Comparison of ENCODE assay signal across 18 cellular contexts in genomic region chr14:64696355-64696844, GRCh38. TPM values are rescaled to one million over a fixed set of nuclear protein-coding genes. Genes with fewer than 3 reads are reported as not detected.
DNase-seq lines count a peak whose midpoint lies in the region; ATAC-seq and TF ChIP-seq lines count a peak whose summit lies in the region.
"Had no signal": no experiment of that assay in that cellular context is flagged by ENCODE, and none has a peak within 500 bp of the region (broad histone marks: within the 10 kb centered on the region; RNA-seq: fewer than 3 reads in every experiment).

No MANE protein-coding gene starts in this region.

- no peak overlapping the region for H3K9ac ChIP-seq in Loucy (ENCODE audit: low read depth, low read length, poor library complexity, severe bottlenecking)

- no peak overlapping the region for H2AFZ ChIP-seq in Loucy (ENCODE audit: low read length)

- POLR2A ChIA-PET in CD4-positive, alpha-beta memory T cell (lab: Charles Lee; ENCODE audit: partially characterized antibody) = interaction anchor here (0.5 to 21.0 kb wide), 11 partner anchors 8 to 218 kb away, joined by 3 to 469 read pairs (median 12); partner anchors contain the start of gene PLEKHG3
- POLR2A ChIA-PET in Caco-2 (lab: Charles Lee) = interaction anchor here (0.6 to 0.7 kb wide), 2 partner anchors 17 to 63 kb away, joined by 3 read pairs; no protein-coding TSS in a partner anchor

- H3K9me3 ChIP-seq in CD4-positive, alpha-beta memory T cell (ENCODE audit: control insufficient read depth in 1 of 2, low read length in 2 of 2) = no peaks in the 10 kb centered on the region
- H3K9me3 ChIP-seq in Loucy (ENCODE audit: insufficient read depth, low read depth, low read length) (no peaks in the 10 kb centered on the region), heart left ventricle (no peaks in the 10 kb centered on the region), Caco-2 (no peaks in the 10 kb centered on the region)
- H3K9me3 ChIP-seq: HAP-1, MG63 had no signal

- peak; percentile 57 to 70 (median 67) for DNase-seq in CD4-positive, alpha-beta memory T cell
- DNase-seq in heart left ventricle = peak in 1 of 5 donors; percentile 24
- no peak for DNase-seq in Caco-2
- DNase-seq in activated naive CD4-positive, alpha-beta T cell treated with Interleukin-2 at 50 U/mL for 16 hours = no peak
- DNase-seq in OCI-M2 (lab: John Stamatoyannopoulos, UW; ENCODE audit: unreplicated experiment) = no peak
- DNase-seq in globus pallidus (ENCODE audit: low spot score) = no peak
- DNase-seq: activated CD4-positive, alpha-beta T cell treated with anti-CD3 and anti-CD28 coated beads for 1 hour; MG63; NCI-H2171 treated with DMSO at 0.1 percent for 48 hours; stimulated activated CD4-positive, alpha-beta T cell treated with anti-CD3 and anti-CD28 coated beads, Interleukin-4, amount 100 ng/mL, for 4 hours; stimulated activated naive CD4-positive, alpha-beta T cell treated with Interleukin-2 at 50 U/mL for 16 hours had no signal

- ATAC-seq in heart left ventricle = peak; percentile 31 to 58 (median 42)

- H3K4me3 Mint-ChIP-seq in CD4-positive, alpha-beta memory T cell = peak overlapping the region in 7 of 8 donors; percentile 23 to 87 (median 52)
- H3K4me3 Mint-ChIP-seq in nephron = peak overlapping the region in 1 of 3 experiments; percentile 2
- H3K4me3 Mint-ChIP-seq in Caco-2 (ENCODE audit: unreplicated experiment) = no peak overlapping the region
- H3K4me3 Mint-ChIP-seq: B cell, memory B cell had no signal

- H3K27me3 ChIP-seq in CD4-positive, alpha-beta memory T cell (ENCODE audit: insufficient read depth, low read length) = no peaks in the 10 kb centered on the region
- H3K27me3 ChIP-seq in Loucy (ENCODE audit: insufficient read depth, low read length, poor library complexity, severe bottlenecking) (no peaks in the 10 kb centered on the region), heart left ventricle (no peaks in the 10 kb centered on the region), Caco-2 (replicated peaks; ENCODE audit: control insufficient read depth, insufficient read depth, low read length) (no peaks in the 10 kb centered on the region; the same call in 1 of the 2 replicates)
- H3K27me3 ChIP-seq: MG63 had no signal

- H3K4me2 ChIP-seq in Loucy (ENCODE audit: low read depth, low read length, poor library complexity, severe bottlenecking) = peak overlapping the region; percentile 21

- intact Hi-C loops in CD4-positive, alpha-beta memory T cell (cut with micrococcal nuclease) = no loop called here
- intact Hi-C loops in heart left ventricle (cut with DNase I) = no loop called here
- intact Hi-C loops in Caco-2 (cut with micrococcal nuclease; ENCODE audit: unreplicated experiment) = no loop called here

- TF ChIP-seq CTCF in Loucy (conservative IDR thresholded peaks at IDR 0.05; ENCODE audit: low read length) (no peak), heart left ventricle (IDR thresholded peaks at IDR 0.05) (no peak), nephron (IDR thresholded peaks at IDR 0.05; ENCODE audit: unreplicated experiment in 3 of 3) (no peak), Caco-2 (IDR thresholded peaks at IDR 0.05; ENCODE audit: insufficient read depth in 1 of 2, low read depth in 1 of 2, low read length in 1 of 2, severe bottlenecking in 1 of 2, unreplicated experiment in 1 of 2) (no peak)

- H3K27ac Mint-ChIP-seq in CD4-positive, alpha-beta memory T cell = peak overlapping the region; percentile 80 to 97 (median 86)
- peak overlapping the region; percentile 85 to 94 (median 89) for H3K27ac Mint-ChIP-seq in nephron
- H3K27ac Mint-ChIP-seq in Caco-2 (ENCODE audit: unreplicated experiment) = no peak overlapping the region
- H3K27ac Mint-ChIP-seq: B cell, memory B cell, progenitor cell of endocrine pancreas had no signal

- no peak for TF ChIP-seq POLR2A in heart left ventricle (IDR thresholded peaks at IDR 0.05)

- no peaks in the 10 kb centered on the region for H3K9me3 Mint-ChIP-seq in CD4-positive, alpha-beta memory T cell
- H3K9me3 Mint-ChIP-seq in nephron (no peaks in the 10 kb centered on the region), Caco-2 (ENCODE audit: unreplicated experiment) (no peaks in the 10 kb centered on the region)
- H3K9me3 Mint-ChIP-seq: memory B cell had no signal

- no peak overlapping the region for H3K4me3 ChIP-seq in CD4-positive, alpha-beta memory T cell (ENCODE audit: low read length in 2 of 2)
- H3K4me3 ChIP-seq in Loucy (ENCODE audit: low read length, poor library complexity, severe bottlenecking) (no peak overlapping the region), heart left ventricle (no peak overlapping the region), Caco-2 (ENCODE audit: low read depth, low read length) (no peak overlapping the region)
- H3K4me3 ChIP-seq: HAP-1, MG63 had no signal

- H3F3A ChIP-seq in Loucy (ENCODE audit: low read depth) = no peaks in the 10 kb centered on the region; the same call in 1 of the 2 replicates

- no peaks in the 10 kb centered on the region for H3K79me2 ChIP-seq in Loucy (ENCODE audit: insufficient read depth, low read length)

- CTCF ChIA-PET in CD4-positive, alpha-beta memory T cell (lab: Charles Lee; ENCODE audit: partially characterized antibody) = interaction anchor here (0.6 to 7.4 kb wide), 7 partner anchors 8 to 75 kb away, joined by 3 to 62 read pairs (median 5); no protein-coding TSS in a partner anchor
- CTCF ChIA-PET in Caco-2 (lab: Charles Lee) = interaction anchor here (0.5 to 0.6 kb wide), 3 partner anchors 12 to 70 kb away, joined by 3 to 4 read pairs (median 3); no protein-coding TSS in a partner anchor

- H3K4me1 Mint-ChIP-seq in CD4-positive, alpha-beta memory T cell = peaks cover 42 to 79% (median 60%) of the 10 kb centered on the region in 4 donors
- peaks cover 29% of the 10 kb centered on the region for H3K4me1 Mint-ChIP-seq in nephron
- H3K4me1 Mint-ChIP-seq in Caco-2 (ENCODE audit: low read depth, unreplicated experiment) = peaks cover 31% of the 10 kb centered on the region

- H3K9me2 ChIP-seq in Loucy (replicated peaks; ENCODE audit: low read depth, low read length) = no peaks in the 10 kb centered on the region

- WGBS in heart left ventricle, 4 donors = 66 to 72% (median 70%) methylated on average over 4 of the region's 4 CpGs

- peaks cover 75% of the 10 kb centered on the region for H3K4me1 ChIP-seq in CD4-positive, alpha-beta memory T cell (ENCODE audit: insufficient read depth, low read length)
- H3K4me1 ChIP-seq in Loucy (ENCODE audit: insufficient read depth, low read length, poor library complexity, severe bottlenecking) = peaks cover 38% of the 10 kb centered on the region
- H3K4me1 ChIP-seq in heart left ventricle = peaks cover 0 to 57% (median 30%) of the 10 kb centered on the region in 12 donors
- peaks cover 24% of the 10 kb centered on the region for H3K4me1 ChIP-seq in Caco-2

- BruUV-seq in Caco-2 (replicated peaks; lab: Mats Ljungman, UMichigan) = no TSS peak

- no peaks in the 10 kb centered on the region for H3K36me3 Mint-ChIP-seq in CD4-positive, alpha-beta memory T cell
- H3K36me3 Mint-ChIP-seq in nephron (ENCODE audit: low read depth) = no peaks in the 10 kb centered on the region
- no peaks in the 10 kb centered on the region for H3K36me3 Mint-ChIP-seq in Caco-2 (ENCODE audit: insufficient read depth, unreplicated experiment)
- H3K36me3 Mint-ChIP-seq: brain, memory B cell had no signal

- no peaks in the 10 kb centered on the region for H3K36me3 ChIP-seq in CD4-positive, alpha-beta memory T cell (ENCODE audit: insufficient read depth, low read length)
- no peaks in the 10 kb centered on the region for H3K36me3 ChIP-seq in Loucy (ENCODE audit: insufficient read depth, low read length)
- no peaks in the 10 kb centered on the region for H3K36me3 ChIP-seq in heart left ventricle
- no peaks in the 10 kb centered on the region for H3K36me3 ChIP-seq in Caco-2 (ENCODE audit: control insufficient read depth, insufficient read depth, low read length)
- H3K36me3 ChIP-seq: HAP-1, MG63 had no signal

- peak overlapping the region; percentile 11 for H3K27ac ChIP-seq in CD4-positive, alpha-beta memory T cell (ENCODE audit: low read depth, low read length)
- H3K27ac ChIP-seq in heart left ventricle = peak overlapping the region in 2 of 12 donors; percentile 3 to 60

- H4K20me1 ChIP-seq in Loucy (ENCODE audit: insufficient read depth, low read length, poor library complexity, severe bottlenecking) = no peaks in the 10 kb centered on the region

- no peaks in the 10 kb centered on the region for H3K27me3 Mint-ChIP-seq in CD4-positive, alpha-beta memory T cell
- H3K27me3 Mint-ChIP-seq in nephron (ENCODE audit: low read depth) (peaks cover 6% of the 10 kb centered on the region), Caco-2 (ENCODE audit: insufficient read depth, unreplicated experiment) (no peaks in the 10 kb centered on the region)

RNA-seq across cellular contexts. Expression of gene PLEKHG3, which starts 7.8 kb away (rescaled TPM):
- total RNA-seq in CD4-positive, alpha-beta memory T cell = 10 to 100 TPM; 53.3 to 56.5 TPM
- 10 to 100 TPM; 10.8 to 62.6 TPM for polyA plus RNA-seq in CD4-positive, alpha-beta memory T cell
- total RNA-seq in heart left ventricle = 10 to 100 TPM; 14.7 to 34.3 (median 18.1) TPM
- polyA plus RNA-seq in heart left ventricle = 1 to 10 TPM; 7.0 TPM
- total RNA-seq in Caco-2 (2022) = 85.9 and 90.8 TPM in 2 replicates

Comparison
In these comparisons a context has a peak if more than half of its experiments do, and no peak if none do; other contexts are left out.
1. DNase-seq: peak in CD4-positive, alpha-beta memory T cell (5 of 5); none in Caco-2 (0 of 2), activated naive CD4-positive, alpha-beta T cell treated with Interleukin-2 at 50 U/mL for 16 hours (single experiment), OCI-M2 (single experiment) and globus pallidus (single experiment).